9 cellular contexts compared by ENCODE assay signal in genomic region chr2:178530625-178531142, GRCh38. TPM values are rescaled to one million over a fixed set of nuclear protein-coding genes. Genes with fewer than 3 reads are reported as not detected.
A peak's percentile ranks its signal among the peaks of the same experiment; 100 is the strongest.
DNase-seq lines count a peak whose midpoint lies in the region; ATAC-seq and TF ChIP-seq lines count a peak whose summit lies in the region.
"Had no signal": no experiment of that assay in that cellular context is flagged by ENCODE, and none has a peak within 500 bp of the region (broad histone marks: within the 10 kb centered on the region; RNA-seq: fewer than 3 reads in every experiment).

No MANE protein-coding gene starts in this region.

- peak; percentile 21 for ATAC-seq in CD4-positive, alpha-beta T cell (ENCODE audit: poor library complexity)
- ATAC-seq in GM19397 (IDR thresholded peaks at IDR 0.05; ENCODE audit: unreplicated experiment) = peak; percentile 92
- peak; percentile 98 for ATAC-seq in HG03378 (IDR thresholded peaks at IDR 0.05; ENCODE audit: unreplicated experiment)
- ATAC-seq in activated naive CD4-positive, alpha-beta T cell treated with anti-CD3 and anti-CD28 coated beads, Interleukin-2, amount 50 U/mL, for 72 hours = peak; percentile 95

- DNase-seq in CD4-positive, alpha-beta T cell = no peak
- peak; percentile 42 to 76 for DNase-seq in activated naive CD4-positive, alpha-beta T cell treated with anti-CD3 and anti-CD28 coated beads, Interleukin-2, amount 50 U/mL, for 72 hours (ENCODE audit: low spot score in 2 of 2)
- DNase-seq in NCI-H1694 treated with DMSO at 0.1 percent for 48 hours (lab: John Stamatoyannopoulos, UW) (no peak), Calu3 (no peak), medulla oblongata (ENCODE audit: extremely low spot score) (no peak), NCI-H510A treated with DMSO at 0.1 percent for 48 hours (lab: John Stamatoyannopoulos, UW) (no peak)
- DNase-seq: GDM1 had no signal

- H3K27ac ChIP-seq in CD4-positive, alpha-beta T cell (ENCODE audit: low read depth, low read length) = no peak overlapping the region

- no peak for TF ChIP-seq CTCF in CD4-positive, alpha-beta T cell (IDR thresholded peaks at IDR 0.05)
- TF ChIP-seq CTCF in Calu3 (IDR thresholded peaks at IDR 0.05; ENCODE audit: unreplicated experiment) = no peak

- H3K9me3 ChIP-seq in CD4-positive, alpha-beta T cell (ENCODE audit: control insufficient read depth, low read length) = no peaks in the 10 kb centered on the region

- CTCF ChIA-PET in CD4-positive, alpha-beta T cell (lab: Charles Lee) = no interaction called here
- CTCF ChIA-PET in Calu3 (lab: Charles Lee) = interaction anchor here (0.5 kb wide), 1 partner anchor 358 kb away, joined by 3 read pairs; no protein-coding TSS in a partner anchor

- H3K27me3 Mint-ChIP-seq in CD4-positive, alpha-beta T cell = no peaks in the 10 kb centered on the region
- no peaks in the 10 kb centered on the region for H3K27me3 Mint-ChIP-seq in Calu3 (ENCODE audit: unreplicated experiment)

- intact Hi-C loops in CD4-positive, alpha-beta T cell (cut with DNase I, micrococcal nuclease) = no loop called here
- intact Hi-C loops in Calu3 (cut with micrococcal nuclease; ENCODE audit: unreplicated experiment) = no loop called here

- H3K36me3 Mint-ChIP-seq in CD4-positive, alpha-beta T cell (ENCODE audit: low read depth) = peaks cover 93% of the 10 kb centered on the region
- H3K36me3 Mint-ChIP-seq in activated naive CD4-positive, alpha-beta T cell treated with anti-CD3 and anti-CD28 coated beads, Interleukin-2, amount 50 U/mL, for 72 hours = peaks cover 38 to 51% of the 10 kb centered on the region in 2 donors
- no peaks in the 10 kb centered on the region for H3K36me3 Mint-ChIP-seq in Calu3 (ENCODE audit: insufficient read depth, unreplicated experiment)

- POLR2A ChIA-PET in CD4-positive, alpha-beta T cell (lab: Charles Lee) = no interaction called here

- H3K27ac Mint-ChIP-seq in CD4-positive, alpha-beta T cell = no peak overlapping the region
- H3K27ac Mint-ChIP-seq in activated naive CD4-positive, alpha-beta T cell treated with anti-CD3 and anti-CD28 coated beads, Interleukin-2, amount 50 U/mL, for 72 hours = peak overlapping the region; percentile 26 to 50
- H3K27ac Mint-ChIP-seq in Calu3 (ENCODE audit: unreplicated experiment) = no peak overlapping the region

- H3K9me3 Mint-ChIP-seq in CD4-positive, alpha-beta T cell = no peaks in the 10 kb centered on the region
- peaks cover 5 to 7% of the 10 kb centered on the region in 2 donors for H3K9me3 Mint-ChIP-seq in activated naive CD4-positive, alpha-beta T cell treated with anti-CD3 and anti-CD28 coated beads, Interleukin-2, amount 50 U/mL, for 72 hours
- no peaks in the 10 kb centered on the region for H3K9me3 Mint-ChIP-seq in Calu3 (ENCODE audit: low read depth, unreplicated experiment)

- H3K4me1 Mint-ChIP-seq in CD4-positive, alpha-beta T cell (ENCODE audit: low read depth) = peaks cover 32% of the 10 kb centered on the region
- H3K4me1 Mint-ChIP-seq in Calu3 (ENCODE audit: low read depth, unreplicated experiment) = no peaks in the 10 kb centered on the region

- no TSS peak for BruUV-seq in Calu3 (replicated peaks; lab: Mats Ljungman, UMichigan)

- no peak overlapping the region for H3K4me3 Mint-ChIP-seq in CD4-positive, alpha-beta T cell
- H3K4me3 Mint-ChIP-seq in Calu3 (ENCODE audit: low read depth, unreplicated experiment) = no peak overlapping the region

- no peaks in the 10 kb centered on the region for H3K27me3 ChIP-seq in CD4-positive, alpha-beta T cell (ENCODE audit: control insufficient read depth, insufficient read depth, low read length)

RNA-seq across cellular contexts. Expression of gene PLEKHA3, which starts 50.4 kb away (rescaled TPM):
- total RNA-seq in CD4-positive, alpha-beta T cell = 10 to 100 TPM; 20.1 to 20.3 TPM
- 10 to 100 TPM; 20.4 to 34.1 TPM for total RNA-seq in activated naive CD4-positive, alpha-beta T cell treated with anti-CD3 and anti-CD28 coated beads, Interleukin-2, amount 50 U/mL, for 72 hours
- 33.0 and 34.9 TPM in 2 replicates for total RNA-seq in Calu3 (2022)

RNA-seq across cellular contexts. Expression of gene FKBP7, which starts 52.3 kb away (rescaled TPM):
- total RNA-seq in CD4-positive, alpha-beta T cell = under 1 TPM; 0.25 to 0.55 TPM
- 1 to 10 TPM; 1.6 to 2.8 TPM for total RNA-seq in activated naive CD4-positive, alpha-beta T cell treated with anti-CD3 and anti-CD28 coated beads, Interleukin-2, amount 50 U/mL, for 72 hours
- total RNA-seq in Calu3 (2022) = 8.8 and 8.9 TPM in 2 replicates

Comparison
In these comparisons a context has a peak if more than half of its experiments do, and no peak if none do; other contexts are left out.
1. ATAC-seq: peak in every context shown above with its lines; median percentile 98 in HG03378; 95 in activated naive CD4-positive, alpha-beta T cell treated with anti-CD3 and anti-CD28 coated beads, Interleukin-2, amount 50 U/mL, for 72 hours; 92 in GM19397; 21 in CD4-positive, alpha-beta T cell.
2. DNase-seq: peak in activated naive CD4-positive, alpha-beta T cell treated with anti-CD3 and anti-CD28 coated beads, Interleukin-2, amount 50 U/mL, for 72 hours (2 of 2); none in CD4-positive, alpha-beta T cell (0 of 10), NCI-H1694 treated with DMSO at 0.1 percent for 48 hours (single experiment), Calu3 (single experiment), medulla oblongata (single experiment) and NCI-H510A treated with DMSO at 0.1 percent for 48 hours (single experiment).
3. H3K27ac Mint-ChIP-seq: peak in activated naive CD4-positive, alpha-beta T cell treated with anti-CD3 and anti-CD28 coated beads, Interleukin-2, amount 50 U/mL, for 72 hours (2 of 2); none in CD4-positive, alpha-beta T cell (single experiment) and Calu3 (single experiment).